In the genomic region with DNA sequence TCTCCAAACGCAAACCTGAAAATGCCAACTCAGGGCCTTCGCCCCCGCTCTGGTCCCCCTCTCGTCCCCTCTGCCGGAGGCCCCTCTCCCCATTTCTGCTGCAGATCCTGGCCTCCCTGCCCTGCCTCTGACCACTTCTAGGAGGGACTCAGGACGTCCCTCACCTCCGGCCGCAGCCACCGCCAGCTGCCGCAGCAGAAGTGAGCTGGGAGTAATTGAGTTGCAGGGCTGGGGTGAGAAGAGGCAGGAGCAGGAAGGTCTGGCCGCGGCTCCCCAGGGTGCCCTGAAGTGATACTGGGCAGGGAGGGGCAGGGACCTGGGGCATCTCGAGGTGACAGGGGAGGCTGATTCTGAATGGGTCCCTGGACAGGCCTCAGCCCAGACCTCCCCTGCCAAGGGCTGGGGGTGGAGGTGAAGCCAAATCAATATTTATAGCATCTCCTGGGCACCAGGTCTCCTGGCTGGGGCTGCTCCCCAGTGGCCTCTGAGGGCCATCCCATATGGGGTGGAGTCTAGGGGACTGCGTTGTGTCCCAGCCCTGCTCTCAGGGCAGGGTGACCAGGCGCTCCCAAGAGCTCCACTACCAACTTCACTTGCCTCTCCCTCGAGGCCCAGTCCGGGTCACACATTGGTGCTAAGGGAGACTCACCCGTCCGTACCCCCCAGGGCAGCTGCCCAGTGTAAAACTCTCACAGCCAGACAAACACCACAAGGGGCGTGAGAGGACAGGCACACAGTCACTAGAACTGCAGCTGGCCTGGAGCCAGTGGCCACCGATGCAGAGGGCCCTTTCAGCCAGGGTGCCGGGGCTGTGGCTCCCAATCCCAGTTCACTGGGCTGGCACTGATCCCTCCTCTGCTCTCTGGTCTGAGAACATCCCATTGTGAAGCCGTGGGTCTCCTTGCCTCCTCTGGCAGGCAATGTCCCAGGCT, we compare ENCODE assay signal across 14 cellular contexts. TPM values are rescaled to one million over a fixed set of nuclear protein-coding genes. Genes with fewer than 3 reads are reported as not detected.
DNase-seq lines count a peak whose midpoint lies in the region; ATAC-seq, FAIRE-seq and TF ChIP-seq lines count a peak whose summit lies in the region.
"Had no signal": no experiment of that assay in that cellular context is flagged by ENCODE, and none has a peak within 500 bp of the region (broad histone marks: within the 10 kb centered on the region; RNA-seq: fewer than 3 reads in every experiment).

No MANE protein-coding gene starts in this region.

- H3K27ac ChIP-seq in H9 (ENCODE audit: insufficient read length, low read depth, low read length) (no peak overlapping the region), Panc1 (ENCODE audit: low read length) (peak overlapping the region; percentile 62), neuronal stem cell (replicated peaks; ENCODE audit: low read length) (no peak overlapping the region), adrenal gland (no peak overlapping the region)
- H3K27ac ChIP-seq: colonic mucosa had no signal

- peaks cover 0 to 3% of the 10 kb centered on the region in 2 experiments; a peak in 2 of 5 replicates for H3K9me3 Mint-ChIP-seq in H9
- H3K9me3 Mint-ChIP-seq: activated T-cell treated with anti-CD3 and anti-CD28 coated beads, Interleukin-2, amount 50 U/mL, for 24 hours; stimulated activated effector memory CD8-positive, alpha-beta T cell treated with anti-CD3 and anti-CD28 coated beads, Interleukin-12 subunit alpha, Interleukin-12 subunit beta, amount 100 ng/mL, for 72 hours; T-helper 1 cell treated with Interleukin-12 subunit alpha and Interleukin-12 subunit beta and Interleukin-4 antibody, amounts not matched to agents 30 μg/mL and 1 μg/mL, for 36 hours had no signal

- H3K9ac ChIP-seq in H9 (ENCODE audit: extremely low read depth, insufficient read length, low read length) (no peak overlapping the region), neuronal stem cell (ENCODE audit: low read depth, low read length, poor library complexity) (no peak overlapping the region)

- no peaks in the 10 kb centered on the region for H4K20me1 ChIP-seq in H9 (ENCODE audit: control insufficient read depth, insufficient read depth, insufficient read length)

- no peaks in the 10 kb centered on the region for H3K9me3 ChIP-seq in H9 (ENCODE audit: control insufficient read depth, low read depth, low read length)
- H3K9me3 ChIP-seq in Panc1 (ENCODE audit: control insufficient read depth, insufficient read depth, low read depth, low read length), result no peaks in the 10 kb centered on the region
- peaks cover 0 to 2% of the 10 kb centered on the region in 2 donors for H3K9me3 ChIP-seq in neuronal stem cell (replicated peaks in 1 of 2; ENCODE audit: control insufficient read depth in 2 of 2, insufficient read depth in 1 of 2, low read depth in 1 of 2, low read length in 2 of 2)
- no peaks in the 10 kb centered on the region for H3K9me3 ChIP-seq in adrenal gland (replicated peaks in 1 of 3)
- H3K9me3 ChIP-seq: colonic mucosa had no signal

- H3K4me3 Mint-ChIP-seq in H9, result no peak overlapping the region
- H3K4me3 Mint-ChIP-seq: activated T-cell treated with anti-CD3 and anti-CD28 coated beads, Interleukin-2, amount 50 U/mL, for 24 hours; stimulated activated effector memory CD8-positive, alpha-beta T cell treated with anti-CD3 and anti-CD28 coated beads, Interleukin-12 subunit alpha, Interleukin-12 subunit beta, amount 100 ng/mL, for 72 hours; T-helper 1 cell treated with Interleukin-12 subunit alpha and Interleukin-12 subunit beta and Interleukin-4 antibody, amounts not matched to agents 30 μg/mL and 1 μg/mL, for 36 hours had no signal

- peaks cover 5% of the 10 kb centered on the region for H3K27me3 Mint-ChIP-seq in H9 (ENCODE audit: low read depth)
- H3K27me3 Mint-ChIP-seq: activated T-cell treated with anti-CD3 and anti-CD28 coated beads, Interleukin-2, amount 50 U/mL, for 24 hours had no signal

- H3K4me1 ChIP-seq in H9 (ENCODE audit: insufficient read depth, low read length), result no peaks in the 10 kb centered on the region
- H3K4me1 ChIP-seq in Panc1 (ENCODE audit: control insufficient read depth, insufficient read depth, low read length), result peaks cover 40% of the 10 kb centered on the region
- H3K4me1 ChIP-seq in neuronal stem cell (ENCODE audit: control insufficient read depth in 2 of 2, insufficient read depth in 1 of 2, low read depth in 1 of 2, low read length in 2 of 2), result peaks cover 3 to 18% of the 10 kb centered on the region in 2 donors
- H3K4me1 ChIP-seq in adrenal gland (replicated peaks in 1 of 2), result no peaks in the 10 kb centered on the region
- H3K4me1 ChIP-seq: colonic mucosa had no signal

- no peak overlapping the region for H3K23ac ChIP-seq in H9 (ENCODE audit: insufficient read length, low read depth, low read length)
- no peak overlapping the region for H3K23ac ChIP-seq in neuronal stem cell (ENCODE audit: low read depth, low read length, poor library complexity)

- H2AK5ac ChIP-seq in H9 (ENCODE audit: insufficient read length, low read length) (no peak overlapping the region), neuronal stem cell (ENCODE audit: low read depth, low read length) (peak overlapping the region; percentile 83)

- intact Hi-C loops in Panc1 (cut with micrococcal nuclease; ENCODE audit: unreplicated experiment) (no loop called here), adrenal gland (cut with DNase I) (no loop called here)

- no peak overlapping the region for H3K4ac ChIP-seq in H9 (ENCODE audit: low read depth, low read length)
- peak overlapping the region; percentile 17 for H3K4ac ChIP-seq in neuronal stem cell (ENCODE audit: low read length)

- H3K4me1 Mint-ChIP-seq in H9, result peaks cover 2 to 7% of the 10 kb centered on the region in 2 experiments; a peak in 3 of 4 replicates
- H3K4me1 Mint-ChIP-seq: stimulated activated effector memory CD8-positive, alpha-beta T cell treated with anti-CD3 and anti-CD28 coated beads, Interleukin-12 subunit alpha, Interleukin-12 subunit beta, amount 100 ng/mL, for 72 hours had no signal

- H2AFZ ChIP-seq in H9 (ENCODE audit: low read length) (no peak overlapping the region), neuronal stem cell (ENCODE audit: low read length) (no peak overlapping the region)

- H4K91ac ChIP-seq in H9 (ENCODE audit: insufficient read length, low read depth, low read length), result no peak overlapping the region
- no peak overlapping the region for H4K91ac ChIP-seq in neuronal stem cell (ENCODE audit: low read depth, low read length, poor library complexity)

- no peak overlapping the region for H3T11ph ChIP-seq in H9 (ENCODE audit: low read length)

- H3K23me2 ChIP-seq in H9 (ENCODE audit: insufficient read length, low read depth, low read length, poor library complexity, severe bottlenecking), result no peaks in the 10 kb centered on the region

- H3K79me1 ChIP-seq in H9 (ENCODE audit: insufficient read depth, low read depth, low read length, poor library complexity, severe bottlenecking) (no peaks in the 10 kb centered on the region), neuronal stem cell (ENCODE audit: low read depth, low read length) (peaks cover 2% of the 10 kb centered on the region)

- H4K5ac ChIP-seq in H9 (ENCODE audit: insufficient read length, low read depth, low read length), result no peak overlapping the region

- TF ChIP-seq CTCF in H9 (conservative IDR thresholded peaks at IDR 0.05) (no peak), Panc1 (IDR thresholded peaks at IDR 0.05) (no peak), foreskin fibroblast (IDR thresholded peaks at IDR 0.05; ENCODE audit: low read depth, low read length) (no peak), adrenal gland (IDR thresholded peaks at IDR 0.05) (no peak)

- BruUV-seq in Panc1 (replicated peaks; lab: Mats Ljungman, UMichigan), result no TSS peak

- peak; percentile 24 for ATAC-seq in Panc1
- ATAC-seq: stimulated activated effector memory CD8-positive, alpha-beta T cell treated with anti-CD3 and anti-CD28 coated beads, Interleukin-12 subunit alpha, Interleukin-12 subunit beta, amount 100 ng/mL, for 72 hours had no signal

- CTCF ChIA-PET in Panc1 (lab: Charles Lee), result interaction anchor here (1.2 kb wide), 1 partner anchor 9 kb away, joined by 5 read pairs; no protein-coding TSS in a partner anchor

- POLR2A ChIA-PET in Panc1 (lab: Charles Lee), result interaction anchor here (0.5 kb wide), 1 partner anchor 162 kb away, joined by 6 read pairs; no protein-coding TSS in a partner anchor

- H3K56ac ChIP-seq in H9 (ENCODE audit: insufficient read length, low read depth, low read length), result no peak overlapping the region

- TF ChIP-seq POLR2A in GM12892 (IDR thresholded peaks at IDR 0.05; ENCODE audit: low read depth, low read length) (no peak), adrenal gland (IDR thresholded peaks at IDR 0.05) (no peak)

- no peak overlapping the region for H3K4me2 ChIP-seq in H9 (ENCODE audit: insufficient read depth, insufficient read length, low read length)
- no peak overlapping the region for H3K4me2 ChIP-seq in neuronal stem cell (ENCODE audit: insufficient read depth, low read length, poor library complexity, severe bottlenecking)

- no peak overlapping the region for H3K27ac Mint-ChIP-seq in H9
- H3K27ac Mint-ChIP-seq: activated T-cell treated with anti-CD3 and anti-CD28 coated beads, Interleukin-2, amount 50 U/mL, for 24 hours; stimulated activated effector memory CD8-positive, alpha-beta T cell treated with anti-CD3 and anti-CD28 coated beads, Interleukin-12 subunit alpha, Interleukin-12 subunit beta, amount 100 ng/mL, for 72 hours; T-helper 1 cell treated with Interleukin-12 subunit alpha and Interleukin-12 subunit beta and Interleukin-4 antibody, amounts not matched to agents 30 μg/mL and 1 μg/mL, for 36 hours had no signal

- H2BK5ac ChIP-seq in H9 (ENCODE audit: insufficient read length, low read length), result no peak overlapping the region
- H2BK5ac ChIP-seq in neuronal stem cell (ENCODE audit: low read length), result no peak overlapping the region

- no peaks in the 10 kb centered on the region for H3K36me3 ChIP-seq in Panc1 (ENCODE audit: control insufficient read depth, insufficient read depth, low read length)
- no peaks in the 10 kb centered on the region for H3K36me3 ChIP-seq in neuronal stem cell (replicated peaks in 1 of 2; ENCODE audit: control insufficient read depth in 2 of 2, insufficient read depth in 2 of 2, low read length in 2 of 2)
- H3K36me3 ChIP-seq in adrenal gland (replicated peaks in 1 of 2), result no peaks in the 10 kb centered on the region
- H3K36me3 ChIP-seq: colonic mucosa had no signal

- H3K4me3 ChIP-seq in Panc1 (ENCODE audit: low read depth in 2 of 2, low read length in 2 of 2) (no peak overlapping the region), foreskin fibroblast (ENCODE audit: low read depth in 1 of 2, low read length in 2 of 2) (no peak overlapping the region), neuronal stem cell (ENCODE audit: low read length in 2 of 2) (no peak overlapping the region), adrenal gland (no peak overlapping the region)
- H3K4me3 ChIP-seq: colonic mucosa had no signal

- H3K79me2 ChIP-seq in H9 (ENCODE audit: insufficient read depth, low read length), result no peaks in the 10 kb centered on the region

- no peaks in the 10 kb centered on the region for H3K36me3 Mint-ChIP-seq in H9 (ENCODE audit: insufficient read depth in 1 of 3, low read depth in 3 of 3)
- H3K36me3 Mint-ChIP-seq: stimulated activated effector memory CD8-positive, alpha-beta T cell treated with anti-CD3 and anti-CD28 coated beads, Interleukin-12 subunit alpha, Interleukin-12 subunit beta, amount 100 ng/mL, for 72 hours had no signal

- no peak overlapping the region for H3K18ac ChIP-seq in H9 (ENCODE audit: insufficient read length, low read depth, low read length)
- peak overlapping the region; percentile 20 for H3K18ac ChIP-seq in neuronal stem cell (ENCODE audit: low read length)

- DNase-seq in H9 (no peak), Panc1 (ENCODE audit: low read depth, low spot score) (no peak), foreskin fibroblast (peak; percentile 23 to 45), neuronal stem cell (ENCODE audit: low spot score) (no peak), GM12892 (ENCODE audit: insufficient read length) (no peak), NCI-H2029 (lab: John Stamatoyannopoulos, UW) (no peak), adrenal gland (no peak)
- DNase-seq: activated CD4-positive, alpha-beta T cell treated with anti-CD3 and anti-CD28 coated beads for 48 hours; activated T-cell treated with anti-CD3 and anti-CD28 coated beads, Interleukin-2, amount 50 U/mL, for 24 hours; colonic mucosa; H7; stimulated activated CD4-positive, alpha-beta T cell treated with anti-CD3 and anti-CD28 coated beads, Interleukin-4, amount 100 ng/mL, for 24 hours had no signal

- no CpG with 5 or more reads among the region's 23 CpGs for WGBS in H9 (ENCODE audit: extremely low coverage, insufficient read length, low lambda C conversion rate)
- no CpG with 5 or more reads among the region's 23 CpGs for WGBS in neuronal stem cell (ENCODE audit: extremely low coverage in 2 of 2, insufficient read length in 2 of 2, insufficient replicate concordance in 1 of 2), 2 donors
- 80 to 86% (median 85%) methylated on average over 13 to 23 of the region's 23 CpGs for whole genome bisulfite sequencing in adrenal gland, 4 donors

- no peak for FAIRE-seq in GM12892 (lab: Jason Lieb, UNC)

- H3K27me3 ChIP-seq in H9 (ENCODE audit: insufficient read depth, low read length) (no peaks in the 10 kb centered on the region), Panc1 (ENCODE audit: control insufficient read depth, insufficient read depth, low read length) (no peaks in the 10 kb centered on the region), neuronal stem cell (ENCODE audit: control insufficient read depth in 3 of 3, insufficient read depth in 3 of 3, low read depth in 1 of 3, low read length in 3 of 3) (peaks cover 0 to 3% (median 0%) of the 10 kb centered on the region in 3 experiments), adrenal gland (no peaks in the 10 kb centered on the region)
- H3K27me3 ChIP-seq: colonic mucosa had no signal

- H2BK12ac ChIP-seq in H9 (ENCODE audit: insufficient read length, low read depth, low read length) (no peak overlapping the region), neuronal stem cell (ENCODE audit: low read length) (no peak overlapping the region)

- H4K8ac ChIP-seq in H9 (replicated peaks; ENCODE audit: insufficient read length, low read depth, low read length) (no peak overlapping the region), neuronal stem cell (ENCODE audit: low read depth, low read length) (no peak overlapping the region)

- no peak overlapping the region for H2BK15ac ChIP-seq in H9 (ENCODE audit: low read depth, low read length)
- H2BK15ac ChIP-seq in neuronal stem cell (ENCODE audit: low read length), result peak overlapping the region; percentile 68

- H2BK120ac ChIP-seq in H9 (ENCODE audit: low read depth, low read length, poor library complexity, severe bottlenecking), result no peak overlapping the region
- H2BK120ac ChIP-seq in neuronal stem cell (ENCODE audit: low read depth, low read length), result no peak overlapping the region

- in situ Hi-C loops in Panc1 (cut with HindIII; ENCODE audit: low pct_unique_long_range_greater_than_20kb, low sequenced_read_pairs), result no loop called here

- no peak overlapping the region for H2BK20ac ChIP-seq in H9 (ENCODE audit: low read depth, low read length, poor library complexity, severe bottlenecking)

- H3K14ac ChIP-seq in H9 (ENCODE audit: insufficient read depth, low read length) (peak overlapping the region; percentile 28; the same call in 1 of the 2 replicates), neuronal stem cell (ENCODE audit: low read length) (no peak overlapping the region)

RNA-seq across cellular contexts. Expression of a gene that starts 33.0 kb away (rescaled TPM):
- total RNA-seq in H9 (2021) (1.5 TPM in 2 replicates), Panc1 (2021; ENCODE audit: unreplicated experiment) (17.5 TPM), adrenal gland (1 to 10 TPM in 7 of 8 donors, under 1 TPM in 1; 0.54 to 6.3 (median 1.7) TPM)
- 8.8 TPM for polyA plus RNA-seq in Panc1 (2012; ENCODE audit: insufficient read length)
- 2.7 TPM for polyA plus RNA-seq in neuronal stem cell (2013, experiment 1 of 2)
- polyA plus RNA-seq in neuronal stem cell (2013, experiment 2 of 2), result 2.7 TPM
- not detected for polyA plus RNA-seq in GM12892 (2012; ENCODE audit: missing spikeins)
- polyA plus RNA-seq in adrenal gland, result 1 to 10 TPM in 2 of 3 donors, under 1 TPM in 1; 0.79 to 3.9 (median 3.2) TPM

RNA-seq across cellular contexts. Expression of a gene that starts 55.9 kb away (rescaled TPM):
- total RNA-seq in H9 (2021), result 3.1 and 4.0 TPM in 2 replicates
- 1.4 TPM for total RNA-seq in Panc1 (2021; ENCODE audit: unreplicated experiment)
- 0.99 TPM for polyA plus RNA-seq in Panc1 (2012; ENCODE audit: insufficient read length)
- 1.5 TPM for polyA plus RNA-seq in neuronal stem cell (2013, experiment 1 of 2)
- 0.83 TPM for polyA plus RNA-seq in neuronal stem cell (2013, experiment 2 of 2)
- polyA plus RNA-seq in GM12892 (2012; ENCODE audit: missing spikeins), result 0.08 TPM
- 1 to 10 TPM in 2 of 8 donors, under 1 TPM in 4, not detected in 2; 0.21 to 4.5 (median 0.84) TPM for total RNA-seq in adrenal gland
- 1 to 10 TPM in 2 of 3 donors, under 1 TPM in 1; 0.07 to 1.7 (median 1.0) TPM for polyA plus RNA-seq in adrenal gland

Comparison
In these comparisons a context has a peak if more than half of its experiments do, and no peak if none do; other contexts are left out.
1. DNase-seq: peak in foreskin fibroblast (2 of 2); none in H9 (single experiment), Panc1 (single experiment), neuronal stem cell (single experiment), GM12892 (single experiment), NCI-H2029 (single experiment) and adrenal gland (0 of 7).